ENCODE assay signal across 8 cellular contexts in genomic region chr4:73446336-73446938, GRCh38. TPM values are rescaled to one million over a fixed set of nuclear protein-coding genes. Genes with fewer than 3 reads are reported as not detected.
DNase-seq lines count a peak whose midpoint lies in the region; ATAC-seq and TF ChIP-seq lines count a peak whose summit lies in the region.

No MANE protein-coding gene starts in this region.

- WGBS in transverse colon (ENCODE audit: low coverage in 1 of 2), 2 donors: 8 to 10% methylated on average over 2 to 4 of the region's 4 CpGs

- ATAC-seq in GM18861 (IDR thresholded peaks at IDR 0.05; ENCODE audit: unreplicated experiment): peak; percentile 97
- ATAC-seq in HG02938 (IDR thresholded peaks at IDR 0.05; ENCODE audit: unreplicated experiment): peak; percentile 99

- no peak for TF ChIP-seq EP300 in transverse colon (IDR thresholded peaks at IDR 0.05; ENCODE audit: low read depth)

- H3K27ac ChIP-seq in VCaP: peak overlapping the region; percentile 93
- H3K27ac ChIP-seq in transverse colon: no peak overlapping the region

- H3K4me1 ChIP-seq in transverse colon: no peaks in the 10 kb centered on the region

- DNase-seq in COR-L47 (lab: John Stamatoyannopoulos, UW): peak; percentile 66
- DNase-seq in NCI-H1694 (lab: John Stamatoyannopoulos, UW): peak; percentile 53
- DNase-seq in iPS-NIHi11 (ENCODE audit: low spot score): peak; percentile 43
- no peak for DNase-seq in transverse colon
- no peak for DNase-seq in HK-2 (ENCODE audit: unreplicated experiment)

- TF ChIP-seq POLR2A in transverse colon (IDR thresholded peaks at IDR 0.05): no peak

- H3K27me3 ChIP-seq in transverse colon: no peaks in the 10 kb centered on the region

- H3K4me3 ChIP-seq in transverse colon: no peak overlapping the region

- TF ChIP-seq CTCF in VCaP (conservative IDR thresholded peaks at IDR 0.05) (peak; percentile 99), transverse colon (IDR thresholded peaks at IDR 0.05) (peak; percentile 57 to 78 (median 70))

- intact Hi-C loops in transverse colon (cut with DNase I; ENCODE audit: low total_unique reads): no loop called here

- no peaks in the 10 kb centered on the region for H3K36me3 ChIP-seq in transverse colon

- in situ Hi-C loops in transverse colon (cut with MboI; ENCODE audit: low pct_ligation_motif_present in 1 of 4, low pct_unique_long_range_greater_than_20kb in 1 of 4, low sequenced_read_pairs in 3 of 4): no loop called here

- no peaks in the 10 kb centered on the region for H3K9me3 ChIP-seq in transverse colon

RNA-seq across cellular contexts. Expression of gene AFP, which starts 10.4 kb away (rescaled TPM):
- total RNA-seq in transverse colon: not detected

RNA-seq across cellular contexts. Expression of gene AFM, which starts 35.1 kb away (rescaled TPM):
- not detected for total RNA-seq in transverse colon

RNA-seq across cellular contexts. Expression of gene ALB, which starts 42.4 kb away (rescaled TPM):
- total RNA-seq in transverse colon: under 1 TPM in 1 of 4 donors, not detected in 3; 0.64 TPM

Comparison
In these comparisons a context has a peak if more than half of its experiments do, and no peak if none do; other contexts are left out.
1. DNase-seq: peak in COR-L47 (single experiment), NCI-H1694 (single experiment) and iPS-NIHi11 (single experiment); none in transverse colon (single experiment) and HK-2 (single experiment).